Comparison of ENCODE assay signal across 22 cellular contexts in genomic region chr3:156187146-156187769, GRCh38.
DNase-seq lines count a peak whose midpoint lies in the region; FAIRE-seq and TF ChIP-seq lines count a peak whose summit lies in the region.
"Had no signal": no experiment of that assay in that cellular context is flagged by ENCODE, and none has a peak within 500 bp of the region (broad histone marks: within the 10 kb centered on the region; RNA-seq: fewer than 3 reads in every experiment).

No MANE protein-coding gene starts in this region.

- H3K4me3 ChIP-seq in mammary epithelial cell (replicated peaks in 1 of 3; ENCODE audit: insufficient read depth in 1 of 3, low read depth in 2 of 3, low read length in 3 of 3), result no peak overlapping the region
- H3K4me3 ChIP-seq in foreskin fibroblast (ENCODE audit: low read depth in 1 of 2, low read length in 2 of 2), result no peak overlapping the region
- H3K4me3 ChIP-seq: ascending aorta, coronary artery, heart left ventricle, psoas muscle, testis had no signal

- H3K4me1 Mint-ChIP-seq in MCF 10A (ENCODE audit: insufficient read depth, unreplicated experiment), result no peaks in the 10 kb centered on the region
- H3K4me1 Mint-ChIP-seq: nephron had no signal

- no peak for FAIRE-seq in urothelium cell line (lab: Jason Lieb, UNC)

- H3K79me2 ChIP-seq in mammary epithelial cell (ENCODE audit: insufficient read depth, low read length), result no peaks in the 10 kb centered on the region

- no peak overlapping the region for H3K4me2 ChIP-seq in mammary epithelial cell (ENCODE audit: insufficient read depth, low read depth, low read length)

- no peak overlapping the region for H3K27ac ChIP-seq in mammary epithelial cell (ENCODE audit: insufficient read depth, low read depth, low read length)
- H3K27ac ChIP-seq: 22Rv1, ascending aorta, coronary artery, heart left ventricle, psoas muscle, testis, WERI-Rb-1 had no signal

- in situ Hi-C loops in mammary epithelial cell (cut with MboI; ENCODE audit: low sequenced_read_pairs in 2 of 2) (no loop called here), KBM-7 (cut with MboI; ENCODE audit: low pct_unique_long_range_greater_than_20kb, low sequenced_read_pairs) (no loop called here)

- WGBS in mammary epithelial cell (ENCODE audit: low coverage, missing lambda C conversion rate), result 83% methylated on average over 2 of the region's 2 CpGs

- H3K27me3 Mint-ChIP-seq in MCF 10A (ENCODE audit: insufficient read depth, unreplicated experiment), result no peaks in the 10 kb centered on the region

- H3K9me3 Mint-ChIP-seq in MCF 10A (ENCODE audit: unreplicated experiment), result no peaks in the 10 kb centered on the region
- H3K9me3 Mint-ChIP-seq: activated naive CD4-positive, alpha-beta T cell treated with anti-CD3 and anti-CD28 coated beads for 36 hours; nephron had no signal

- no TSS peak for BruUV-seq in mammary epithelial cell (replicated peaks; lab: Mats Ljungman, UMichigan)
- BruUV-seq in MCF 10A (replicated peaks; lab: Mats Ljungman, UMichigan), result no TSS peak

- POLR2A ChIA-PET in MCF 10A (lab: Yijun Ruan, JAX), result no interaction called here

- no peak overlapping the region for H3K27ac Mint-ChIP-seq in MCF 10A (ENCODE audit: low read depth, unreplicated experiment)
- H3K27ac Mint-ChIP-seq: activated naive CD4-positive, alpha-beta T cell treated with anti-CD3 and anti-CD28 coated beads for 36 hours; nephron had no signal

- TF ChIP-seq CTCF in mammary epithelial cell (conservative IDR thresholded peaks at IDR 0.05 in 1 of 2, IDR thresholded peaks at IDR 0.05 in 1 of 2; ENCODE audit: extremely low read depth in 1 of 2, insufficient read depth in 1 of 2, low read depth in 1 of 2, low read length in 2 of 2) (no peak), MCF 10A (IDR thresholded peaks at IDR 0.05; ENCODE audit: unreplicated experiment) (no peak), foreskin fibroblast (IDR thresholded peaks at IDR 0.05; ENCODE audit: low read depth, low read length) (no peak)

- DNase-seq in mammary epithelial cell (peak; percentile 66), MCF 10A (ENCODE audit: unreplicated experiment) (no peak), amniotic epithelial cell (ENCODE audit: low read depth) (peak; percentile 60), foreskin fibroblast (peak; percentile 32 to 59), urothelium cell line (ENCODE audit: low spot score) (no peak), KBM-7 (no peak), NCI-H1105 (lab: John Stamatoyannopoulos, UW) (no peak)
- DNase-seq in activated CD4-positive, alpha-beta T cell treated with anti-CD3 and anti-CD28 coated beads for 4 hours, result no peak
- DNase-seq: activated CD4-positive, alpha-beta T cell treated with anti-CD3 and anti-CD28 coated beads, Interleukin-2, amount 50 U/mL, for 48 hours; activated naive CD4-positive, alpha-beta T cell treated with anti-CD3 and anti-CD28 coated beads for 36 hours; C1 segment of cervical spinal cord; DMS 273 treated with DMSO at 0.1 percent for 48 hours; heart left ventricle; islet precursor cell; NCI-H187 treated with DMSO at 0.1 percent for 48 hours; psoas muscle; testis; WERI-Rb-1 had no signal

- H3K36me3 Mint-ChIP-seq in MCF 10A (ENCODE audit: insufficient read depth, unreplicated experiment), result no peaks in the 10 kb centered on the region

- dilution Hi-C loops in mammary epithelial cell (cut with HindIII; ENCODE audit: low sequenced_read_pairs), result no loop called here

- no peaks in the 10 kb centered on the region for H3K36me3 ChIP-seq in mammary epithelial cell (ENCODE audit: insufficient read depth, low read length)
- H3K36me3 ChIP-seq: ascending aorta, heart left ventricle, WERI-Rb-1 had no signal

- CTCF ChIA-PET in mammary epithelial cell (lab: Charles Lee; ENCODE audit: low non-redundant PET), result interaction anchor here (0.6 kb wide), 2 partner anchors 11 to 194 kb away, joined by 3 to 4 read pairs; no protein-coding TSS in a partner anchor
- CTCF ChIA-PET in MCF 10A (lab: Yijun Ruan, JAX), result interaction anchor here (0.6 to 0.7 kb wide), 2 partner anchors 29 to 34 kb away, joined by 3 read pairs; no protein-coding TSS in a partner anchor

- no peaks in the 10 kb centered on the region for H3K9me3 ChIP-seq in mammary epithelial cell (replicated peaks; ENCODE audit: insufficient read depth, low read length)
- H3K9me3 ChIP-seq: ascending aorta, heart left ventricle, psoas muscle, testis had no signal

- no peaks in the 10 kb centered on the region for H4K20me1 ChIP-seq in mammary epithelial cell (ENCODE audit: insufficient read depth, low read length)

- intact Hi-C loops in mammary epithelial cell (cut with micrococcal nuclease) (no loop called here), MCF 10A (cut with micrococcal nuclease) (no loop called here)

- no peak overlapping the region for H2AFZ ChIP-seq in mammary epithelial cell (ENCODE audit: low read depth, low read length)

- H3K4me1 ChIP-seq in mammary epithelial cell (ENCODE audit: insufficient read depth, low read length), result no peaks in the 10 kb centered on the region
- H3K4me1 ChIP-seq: ascending aorta, heart left ventricle, psoas muscle, testis had no signal

- no peak overlapping the region for H3K9ac ChIP-seq in mammary epithelial cell (ENCODE audit: insufficient read depth, low read length)

- H3K4me3 Mint-ChIP-seq in MCF 10A (ENCODE audit: unreplicated experiment), result no peak overlapping the region
- H3K4me3 Mint-ChIP-seq: activated naive CD4-positive, alpha-beta T cell treated with anti-CD3 and anti-CD28 coated beads for 36 hours; nephron had no signal

- H3K27me3 ChIP-seq in mammary epithelial cell (ENCODE audit: insufficient read depth, low read length), result no peaks in the 10 kb centered on the region
- H3K27me3 ChIP-seq: ascending aorta, heart left ventricle, testis had no signal

Comparison
In these comparisons a context has a peak if more than half of its experiments do, and no peak if none do; other contexts are left out.
1. DNase-seq: peak in mammary epithelial cell (single experiment), amniotic epithelial cell (single experiment) and foreskin fibroblast (2 of 2); none in MCF 10A (single experiment), urothelium cell line (single experiment), KBM-7 (single experiment), activated CD4-positive, alpha-beta T cell treated with anti-CD3 and anti-CD28 coated beads for 4 hours (0 of 2) and NCI-H1105 (single experiment).